Comparison of ENCODE assay signal across 8 cellular contexts in the genomic region with DNA sequence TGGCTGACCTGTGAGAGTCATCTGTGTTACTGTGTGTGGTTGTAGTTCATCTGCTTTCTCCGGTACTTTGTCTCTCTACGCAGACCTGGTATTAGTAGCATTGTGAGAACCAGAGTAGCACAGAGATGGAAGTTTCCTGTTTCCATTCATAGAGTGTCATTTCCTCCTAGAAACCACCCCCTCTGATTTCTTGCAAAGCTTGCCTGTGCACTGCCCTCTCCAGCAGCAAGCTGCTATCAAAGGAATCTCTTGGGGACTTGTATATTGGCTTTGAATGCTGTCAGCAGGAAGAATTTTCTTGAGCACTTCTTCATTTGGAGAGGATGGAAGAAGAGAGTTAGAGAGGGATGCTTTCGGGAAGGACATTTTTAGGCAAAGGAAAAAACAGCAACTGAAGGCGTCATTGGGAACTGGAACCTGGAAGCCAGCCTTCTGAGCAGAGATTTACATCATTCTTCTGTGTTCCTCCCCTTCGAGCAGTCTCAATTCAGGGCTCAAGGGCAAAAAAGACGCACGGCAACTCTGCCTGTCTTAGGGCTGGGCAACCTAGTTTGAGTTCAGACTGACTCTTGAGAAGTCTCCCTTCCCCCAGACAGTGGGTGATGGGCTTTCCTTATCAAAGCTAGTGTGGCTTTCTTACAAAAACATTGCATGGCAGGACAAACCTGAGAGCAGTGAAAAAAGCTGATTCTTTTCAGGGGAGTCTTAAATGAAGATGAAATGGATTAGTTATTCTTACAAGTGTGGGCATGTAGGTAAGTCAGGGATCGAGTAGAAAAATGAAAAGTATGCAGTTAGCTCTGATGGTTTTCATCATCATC.
DNase-seq lines count a peak whose midpoint lies in the region; ATAC-seq and TF ChIP-seq lines count a peak whose summit lies in the region.

No MANE protein-coding gene starts in this region.

- H3K4me1 ChIP-seq in esophagus (ENCODE audit: control insufficient read depth in 2 of 2, insufficient read depth in 2 of 2, low read length in 1 of 2), result peaks cover 2 to 22% of the 10 kb centered on the region in 2 donors
- H3K4me1 ChIP-seq in smooth muscle cell (ENCODE audit: low read depth), result peaks cover 33% of the 10 kb centered on the region

- H2AFZ ChIP-seq in smooth muscle cell (ENCODE audit: low read depth), result no peak overlapping the region

- TF ChIP-seq CTCF in smooth muscle cell (IDR thresholded peaks at IDR 0.05; ENCODE audit: borderline replicate concordance, insufficient read depth, poor library complexity, severe bottlenecking) (no peak), WERI-Rb-1 (IDR thresholded peaks at IDR 0.05; ENCODE audit: low read depth, low read length) (no peak)

- H3K4me3 ChIP-seq in esophagus (ENCODE audit: low read depth in 1 of 2, low read length in 2 of 2), result no peak overlapping the region
- H3K4me3 ChIP-seq in smooth muscle cell, result no peak overlapping the region
- no peak overlapping the region for H3K4me3 ChIP-seq in WERI-Rb-1 (ENCODE audit: low read depth, low read length)

- H3K27ac ChIP-seq in esophagus (ENCODE audit: low read depth in 2 of 2, low read length in 1 of 2) (peak overlapping the region; percentile 62 to 87), smooth muscle cell (ENCODE audit: low read depth) (peak overlapping the region; percentile 76), WERI-Rb-1 (no peak overlapping the region)

- 31 to 49% methylated on average over 8 of the region's 8 CpGs for WGBS in esophagus, 2 donors
- 39% methylated on average over 8 of the region's 8 CpGs for WGBS in smooth muscle cell (ENCODE audit: low lambda C conversion rate)

- peak overlapping the region; percentile 3 for H3K9ac ChIP-seq in smooth muscle cell (ENCODE audit: low read depth)

- H3K9me3 ChIP-seq in esophagus (ENCODE audit: control insufficient read depth in 2 of 2, insufficient read depth in 1 of 2, low read depth in 1 of 2, low read length in 1 of 2) (no peaks in the 10 kb centered on the region), smooth muscle cell (replicated peaks; ENCODE audit: low read depth) (no peaks in the 10 kb centered on the region), WERI-Rb-1 (ENCODE audit: severe bottlenecking) (no peaks in the 10 kb centered on the region)

- peaks cover 0 to 1% of the 10 kb centered on the region in 2 donors for H3K36me3 ChIP-seq in esophagus (ENCODE audit: control insufficient read depth in 2 of 2, insufficient read depth in 2 of 2, low read length in 1 of 2)
- peaks cover 4% of the 10 kb centered on the region for H3K36me3 ChIP-seq in smooth muscle cell (ENCODE audit: low read depth)
- H3K36me3 ChIP-seq in WERI-Rb-1, result peaks cover 12% of the 10 kb centered on the region; the same call in 1 of the 2 replicates

- no peak for DNase-seq in Right ventricle myocardium inferior (ENCODE audit: missing footprints)
- no peak for DNase-seq in cardiac septum (ENCODE audit: low spot score)
- peak; percentile 5 to 10 for DNase-seq in Kasumi-1 (lab: John Stamatoyannopoulos, UW)
- no peak for DNase-seq in smooth muscle cell (lab: John Stamatoyannopoulos, UW; ENCODE audit: unreplicated experiment)
- DNase-seq in NCI-H510A treated with DMSO at 0.1 percent for 48 hours (lab: John Stamatoyannopoulos, UW), result no peak
- no peak for DNase-seq in KBM-7
- DNase-seq in WERI-Rb-1, result no peak

- intact Hi-C loops in Right ventricle myocardium inferior (cut with DNase I), result loop anchor here (5.0 kb wide), 1 partner anchor 85 kb away; no protein-coding TSS in a partner anchor
- intact Hi-C loops in cardiac septum (cut with DNase I), result loop anchor here (2.0 to 5.0 kb wide), 3 partner anchors 35 to 170 kb away; no protein-coding TSS in a partner anchor

- peaks cover 23% of the 10 kb centered on the region for H3F3A ChIP-seq in smooth muscle cell (ENCODE audit: low read depth)

- no peaks in the 10 kb centered on the region for H4K20me1 ChIP-seq in smooth muscle cell (ENCODE audit: low read depth)

- H3K27me3 ChIP-seq in esophagus (ENCODE audit: control insufficient read depth in 1 of 2, insufficient read depth in 2 of 2, low read length in 2 of 2) (no peaks in the 10 kb centered on the region), smooth muscle cell (ENCODE audit: low read depth) (no peaks in the 10 kb centered on the region), WERI-Rb-1 (ENCODE audit: insufficient read depth, low read depth, severe bottlenecking) (no peaks in the 10 kb centered on the region)

- H3K4me2 ChIP-seq in smooth muscle cell, result peak overlapping the region; percentile 65

- in situ Hi-C loops in KBM-7 (cut with MboI; ENCODE audit: low pct_unique_long_range_greater_than_20kb, low sequenced_read_pairs), result no loop called here

- H3K79me2 ChIP-seq in smooth muscle cell (ENCODE audit: low read depth), result no peaks in the 10 kb centered on the region

- peak; percentile 42 for ATAC-seq in Right ventricle myocardium inferior

Comparison
In these comparisons a context has a peak if more than half of its experiments do, and no peak if none do; other contexts are left out.
1. DNase-seq: peak in Kasumi-1 (2 of 2); none in Right ventricle myocardium inferior (single experiment), cardiac septum (single experiment), smooth muscle cell (single experiment), NCI-H510A treated with DMSO at 0.1 percent for 48 hours (single experiment), KBM-7 (single experiment) and WERI-Rb-1 (single experiment).